In genomic region chr3:187448674-187449073, GRCh38 we compare ENCODE assay signal across 35 cellular contexts.
"Had no signal": no experiment of that assay in that cellular context is flagged by ENCODE, and none has a peak within 500 bp of the region (broad histone marks: within the 10 kb centered on the region; RNA-seq: fewer than 3 reads in every experiment).

No MANE protein-coding gene starts in this region.

- H3K27me3 Mint-ChIP-seq: activated naive CD8-positive, alpha-beta T cell treated with anti-CD3 and anti-CD28 coated beads for 36 hours had no signal

- H3K36me3 ChIP-seq: adrenal gland, WERI-Rb-1 had no signal

- H3K27me3 ChIP-seq: body of pancreas had no signal

- ATAC-seq: activated CD4-positive, CD25-positive, alpha-beta regulatory T cell treated with anti-CD3 and anti-CD28 coated beads, Interleukin-2, amount 50 U/mL, for 24 hours; activated CD8-positive, alpha-beta T cell treated with anti-CD3 and anti-CD28 coated beads for 36 hours; activated naive CD8-positive, alpha-beta T cell treated with anti-CD3 and anti-CD28 coated beads, Interleukin-2, amount 50 U/mL, for 24 hours; activated T-cell treated with anti-CD3 and anti-CD28 coated beads, Interleukin-2, amount 50 U/mL, for 4 hours; activated T-helper 17 cell treated with anti-CD3 and anti-CD28 coated beads, Interleukin-2, amount 50 U/mL, for 72 hours; body of pancreas; effector memory CD8-positive, alpha-beta T cell had no signal

- H3K9me3 Mint-ChIP-seq: activated CD8-positive, alpha-beta T cell treated with anti-CD3 and anti-CD28 coated beads for 36 hours; activated naive CD4-positive, alpha-beta T cell treated with anti-CD3 and anti-CD28 coated beads, Interleukin-2, amount 50 U/mL, for 24 hours; activated naive CD8-positive, alpha-beta T cell treated with anti-CD3 and anti-CD28 coated beads, Interleukin-2, amount 50 U/mL, for 24 hours; activated T-cell treated with anti-CD3 and anti-CD28 coated beads, Interleukin-2, amount 50 U/mL, for 4 hours; activated T-helper 17 cell treated with anti-CD3 and anti-CD28 coated beads, Interleukin-2, amount 50 U/mL, for 72 hours; effector memory CD8-positive, alpha-beta T cell; T-helper 2 cell treated with Interferon-gamma antibody and Interleukin-4, amounts not matched to agents 5 μg/mL and 100 μg/mL, for 36 hours had no signal

- H3K27ac ChIP-seq: adrenal gland, body of pancreas, epithelial cell of prostate, WERI-Rb-1 had no signal

- DNase-seq: activated B cell treated with CpG ODN at 0.5 μM for 24 hours; activated CD4-positive, alpha-beta T cell treated with anti-CD3 and anti-CD28 coated beads for 48 hours; activated CD4-positive, alpha-beta T cell treated with anti-CD3 and anti-CD28 coated beads, Interleukin-2, amount 50 U/mL, for 1 hour; activated CD4-positive, alpha-beta T cell treated with anti-CD3 and anti-CD28 coated beads, Interleukin-2, amount 50 U/mL, for 48 hours; activated CD8-positive, alpha-beta memory T cell treated with anti-CD3 and anti-CD28 coated beads for 24 hours; activated CD8-positive, alpha-beta T cell treated with anti-CD3 and anti-CD28 coated beads for 36 hours; activated effector memory CD4-positive, alpha-beta T cell treated with Interleukin-2 at 50 U/mL for 16 hours; activated gamma-delta T cell treated with Interleukin-2 at 50 U/mL for 16 hours; activated naive CD4-positive, alpha-beta T cell treated with Interleukin-2 at 50 U/mL for 16 hours; activated naive CD8-positive, alpha-beta T cell treated with anti-CD3 and anti-CD28 coated beads for 36 hours; activated naive CD8-positive, alpha-beta T cell treated with anti-CD3 and anti-CD28 coated beads, Interleukin-2, amount 50 U/mL, for 24 hours; activated T-cell treated with anti-CD3 and anti-CD28 coated beads, Interleukin-2, amount 50 U/mL, for 4 hours; adrenal gland; amygdala; aorta; body of pancreas; caudate nucleus; cortex of kidney; dermis blood vessel endothelial cell; effector CD4-positive, alpha-beta T cell; effector memory CD8-positive, alpha-beta T cell; foreskin fibroblast; head of caudate nucleus; hippocampal formation; T1000; WERI-Rb-1 had no signal

- H3K9me3 ChIP-seq: adrenal gland, body of pancreas had no signal

- H3K4me3 ChIP-seq: adrenal gland, body of pancreas had no signal

- H3K36me3 Mint-ChIP-seq: activated naive CD4-positive, alpha-beta T cell treated with anti-CD3 and anti-CD28 coated beads, Interleukin-2, amount 50 U/mL, for 24 hours; activated naive CD8-positive, alpha-beta T cell treated with anti-CD3 and anti-CD28 coated beads for 36 hours had no signal

- H3K4me1 ChIP-seq: adrenal gland, body of pancreas had no signal

- H3K4me1 Mint-ChIP-seq: activated B cell treated with CpG ODN at 0.5 μM for 24 hours; activated naive CD4-positive, alpha-beta T cell treated with anti-CD3 and anti-CD28 coated beads, Interleukin-2, amount 50 U/mL, for 24 hours; activated naive CD8-positive, alpha-beta T cell treated with anti-CD3 and anti-CD28 coated beads for 36 hours; activated naive CD8-positive, alpha-beta T cell treated with anti-CD3 and anti-CD28 coated beads, Interleukin-2, amount 50 U/mL, for 24 hours; activated T-helper 17 cell treated with anti-CD3 and anti-CD28 coated beads, Interleukin-2, amount 50 U/mL, for 72 hours had no signal

- H3K4me3 Mint-ChIP-seq: activated B cell treated with CpG ODN at 0.5 μM for 24 hours; activated CD8-positive, alpha-beta T cell treated with anti-CD3 and anti-CD28 coated beads for 36 hours; activated naive CD4-positive, alpha-beta T cell treated with anti-CD3 and anti-CD28 coated beads, Interleukin-2, amount 50 U/mL, for 24 hours; activated naive CD8-positive, alpha-beta T cell treated with anti-CD3 and anti-CD28 coated beads for 36 hours; activated naive CD8-positive, alpha-beta T cell treated with anti-CD3 and anti-CD28 coated beads, Interleukin-2, amount 50 U/mL, for 24 hours; activated T-cell treated with anti-CD3 and anti-CD28 coated beads, Interleukin-2, amount 50 U/mL, for 4 hours; activated T-helper 17 cell treated with anti-CD3 and anti-CD28 coated beads, Interleukin-2, amount 50 U/mL, for 72 hours; effector memory CD8-positive, alpha-beta T cell; T-helper 2 cell treated with Interferon-gamma antibody and Interleukin-4, amounts not matched to agents 5 μg/mL and 100 μg/mL, for 36 hours had no signal

- FAIRE-seq: colon, endometrium, endothelial cell of umbilical vein, frontal cortex had no signal

- H3K27ac Mint-ChIP-seq: activated B cell treated with CpG ODN at 0.5 μM for 24 hours; activated CD8-positive, alpha-beta T cell treated with anti-CD3 and anti-CD28 coated beads for 36 hours; activated naive CD4-positive, alpha-beta T cell treated with anti-CD3 and anti-CD28 coated beads, Interleukin-2, amount 50 U/mL, for 24 hours; activated naive CD8-positive, alpha-beta T cell treated with anti-CD3 and anti-CD28 coated beads for 36 hours; activated naive CD8-positive, alpha-beta T cell treated with anti-CD3 and anti-CD28 coated beads, Interleukin-2, amount 50 U/mL, for 24 hours; activated T-helper 17 cell treated with anti-CD3 and anti-CD28 coated beads, Interleukin-2, amount 50 U/mL, for 72 hours; effector memory CD8-positive, alpha-beta T cell; T-helper 2 cell treated with Interferon-gamma antibody and Interleukin-4, amounts not matched to agents 5 μg/mL and 100 μg/mL, for 36 hours had no signal
